ENCODE assay signal across 10 cellular contexts in the genomic region with DNA sequence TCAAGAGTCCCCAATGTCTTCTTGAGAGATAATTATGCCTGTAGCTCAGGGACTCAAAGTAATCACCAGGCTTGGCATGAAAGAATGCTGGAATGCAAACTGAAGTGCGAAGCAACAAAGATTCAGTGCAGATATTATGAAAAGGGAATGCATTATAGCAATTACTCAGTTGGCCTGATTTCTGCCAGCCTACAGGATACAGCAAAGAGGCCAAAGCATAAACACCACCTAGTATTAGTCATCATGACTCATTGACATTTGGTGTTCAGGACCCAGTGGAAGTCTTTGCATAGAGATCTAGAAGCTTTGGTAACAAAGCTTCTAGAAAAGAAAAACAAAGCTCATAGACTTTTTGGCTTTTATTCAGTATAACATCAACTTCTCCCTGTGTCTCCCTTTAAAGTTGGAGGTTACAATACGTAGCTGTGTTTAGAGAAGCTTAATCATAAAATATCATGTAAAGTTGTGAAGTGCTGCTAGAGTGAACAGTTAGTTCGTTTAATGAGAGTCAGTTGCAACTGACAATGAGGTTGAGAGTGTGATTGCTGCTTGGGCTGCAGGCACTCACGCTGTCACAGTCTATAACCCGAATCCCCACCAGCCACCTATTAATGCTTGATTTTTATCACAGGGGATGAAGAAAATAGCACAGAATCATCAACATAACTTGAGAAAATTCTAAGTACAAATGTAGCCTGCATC.
DNase-seq lines count a peak whose midpoint lies in the region; ATAC-seq, FAIRE-seq and TF ChIP-seq lines count a peak whose summit lies in the region.
"Had no signal": no experiment of that assay in that cellular context is flagged by ENCODE, and none has a peak within 500 bp of the region (broad histone marks: within the 10 kb centered on the region; RNA-seq: fewer than 3 reads in every experiment).

No MANE protein-coding gene starts in this region.

- no peak for FAIRE-seq in GM19239 (lab: Jason Lieb, UNC)

- H3K4me3 ChIP-seq in astrocyte of the cerebellum (ENCODE audit: low read depth, low read length) (no peak overlapping the region), kidney epithelial cell (ENCODE audit: low read depth, low read length) (no peak overlapping the region), prostate gland (no peak overlapping the region)

- no peak overlapping the region for H3K27ac ChIP-seq in prostate gland

- DNase-seq in AG09319 (ENCODE audit: extremely low read depth, low read depth): peak; percentile 75
- peak; percentile 14 for DNase-seq in HK-2 (ENCODE audit: unreplicated experiment)
- DNase-seq in astrocyte of the cerebellum (ENCODE audit: low read depth): peak; percentile 86
- DNase-seq in kidney epithelial cell (ENCODE audit: low read depth): peak; percentile 88
- DNase-seq in prostate gland (ENCODE audit: low spot score): no peak
- no peak for DNase-seq in NCI-H2107 (lab: John Stamatoyannopoulos, UW)
- no peak for DNase-seq in GM19239 (ENCODE audit: insufficient read length, low spot score)
- DNase-seq: DND-41, endodermal cell had no signal

- TF ChIP-seq POLR2A in prostate gland (IDR thresholded peaks at IDR 0.05): no peak

- no peak for TF ChIP-seq CTCF in AG09319 (IDR thresholded peaks at IDR 0.05; ENCODE audit: low read depth, low read length)
- no peak for TF ChIP-seq CTCF in astrocyte of the cerebellum (IDR thresholded peaks at IDR 0.05; ENCODE audit: low read depth, low read length, missing control alignments)
- TF ChIP-seq CTCF in kidney epithelial cell (IDR thresholded peaks at IDR 0.05; ENCODE audit: insufficient read depth, low read length, poor library complexity, severe bottlenecking): no peak
- no peak for TF ChIP-seq CTCF in prostate gland (IDR thresholded peaks at IDR 0.05)

- H3K9me3 ChIP-seq in prostate gland: no peaks in the 10 kb centered on the region

- H3K36me3 ChIP-seq in kidney epithelial cell (ENCODE audit: control insufficient read depth, insufficient read depth, low read length): no peaks in the 10 kb centered on the region
- no peaks in the 10 kb centered on the region for H3K36me3 ChIP-seq in prostate gland

- ATAC-seq in HG03159 (IDR thresholded peaks at IDR 0.05; ENCODE audit: unreplicated experiment): no peak

- H3K27me3 ChIP-seq in kidney epithelial cell (ENCODE audit: control insufficient read depth, insufficient read depth, low read length): no peaks in the 10 kb centered on the region
- H3K27me3 ChIP-seq in prostate gland (replicated peaks; ENCODE audit: insufficient read depth): no peaks in the 10 kb centered on the region

- in situ Hi-C loops in astrocyte of the cerebellum (cut with HindIII; ENCODE audit: low sequenced_read_pairs): no loop called here

- 40% methylated on average over 5 of the region's 5 CpGs for WGBS in prostate gland

- no peaks in the 10 kb centered on the region for H3K4me1 ChIP-seq in prostate gland (replicated peaks)

- intact Hi-C loops in prostate gland (cut with DNase I): no loop called here

Comparison
In these comparisons a context has a peak if more than half of its experiments do, and no peak if none do; other contexts are left out.
1. DNase-seq: peak in AG09319 (single experiment), HK-2 (single experiment), astrocyte of the cerebellum (single experiment) and kidney epithelial cell (single experiment); none in prostate gland (single experiment), NCI-H2107 (single experiment) and GM19239 (single experiment).